Comparison of ENCODE assay signal across 26 cellular contexts in the genomic region with DNA sequence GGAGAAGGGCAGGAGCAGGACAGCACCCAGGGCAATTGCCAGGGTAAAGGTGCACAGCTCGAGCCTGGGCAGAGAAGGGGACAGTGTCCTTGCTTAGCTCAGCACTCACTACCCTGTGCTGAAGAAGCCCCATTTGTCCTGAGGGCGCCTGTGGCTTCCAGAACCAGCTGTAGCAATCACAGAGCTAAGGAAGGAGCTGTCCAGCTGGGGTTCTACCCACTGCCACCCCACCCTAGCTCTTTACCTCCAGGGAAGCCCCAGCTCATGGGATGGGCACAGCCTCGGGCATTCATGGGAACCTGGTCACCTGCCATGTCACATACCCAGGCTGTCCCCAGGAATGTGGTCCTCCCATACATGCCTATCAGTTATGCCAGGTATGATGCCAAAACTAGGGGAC. TPM values are rescaled to one million over a fixed set of nuclear protein-coding genes. Genes with fewer than 3 reads are reported as not detected.
"Had no signal": no experiment of that assay in that cellular context is flagged by ENCODE, and none has a peak within 500 bp of the region (broad histone marks: within the 10 kb centered on the region; RNA-seq: fewer than 3 reads in every experiment).

No MANE protein-coding gene starts in this region.

- H3K27me3 Mint-ChIP-seq: activated naive CD8-positive, alpha-beta T cell treated with anti-CD3 and anti-CD28 coated beads, Interleukin-2, amount 50 U/mL, for 24 hours; central memory CD8-positive, alpha-beta T cell; IgD-negative memory B cell had no signal

- H3K9me3 ChIP-seq: ascending aorta, body of pancreas, MG63, SK-N-SH had no signal

- H3K27ac Mint-ChIP-seq: activated CD8-positive, alpha-beta T cell treated with anti-CD3 and anti-CD28 coated beads, Interleukin-2, amount 10 ng/mL, durations not matched to agents 7 days and 5 days; activated naive CD4-positive, alpha-beta T cell treated with anti-CD3 and anti-CD28 coated beads, Interleukin-2, amount 50 U/mL, for 72 hours; activated naive CD8-positive, alpha-beta T cell treated with anti-CD3 and anti-CD28 coated beads, Interleukin-2, amount 50 U/mL, for 24 hours; WTC11 had no signal

- H3K9me3 Mint-ChIP-seq: activated naive CD4-positive, alpha-beta T cell treated with anti-CD3 and anti-CD28 coated beads, Interleukin-2, amount 50 U/mL, for 72 hours; activated naive CD8-positive, alpha-beta T cell treated with anti-CD3 and anti-CD28 coated beads, Interleukin-2, amount 50 U/mL, for 24 hours; central memory CD8-positive, alpha-beta T cell; IgD-negative memory B cell; WTC11 had no signal

- H3K9me2 ChIP-seq: SK-N-SH had no signal

- H3K4me2 ChIP-seq: KMS-11, SK-N-SH had no signal

- H3K4me3 Mint-ChIP-seq: activated CD8-positive, alpha-beta T cell treated with anti-CD3 and anti-CD28 coated beads, Interleukin-2, amount 10 ng/mL, durations not matched to agents 7 days and 5 days; activated naive CD8-positive, alpha-beta T cell treated with anti-CD3 and anti-CD28 coated beads, Interleukin-2, amount 50 U/mL, for 24 hours; central memory CD8-positive, alpha-beta T cell; WTC11 had no signal

- DNase-seq: activated CD4-positive, alpha-beta T cell treated with anti-CD3 and anti-CD28 coated beads for 48 hours; activated CD4-positive, alpha-beta T cell treated with anti-CD3 and anti-CD28 coated beads, Interleukin-2, amount 50 U/mL, for 4 hours; activated CD4-positive, CD25-positive, alpha-beta regulatory T cell treated with anti-CD3 and anti-CD28 coated beads, Interleukin-2, amount 50 U/mL, for 72 hours; activated CD8-positive, alpha-beta memory T cell treated with anti-CD3 and anti-CD28 coated beads, Interleukin-2, amount 50 U/mL, for 48 hours; activated CD8-positive, alpha-beta T cell treated with anti-CD3 and anti-CD28 coated beads, Interleukin-2, amount 10 ng/mL, durations not matched to agents 7 days and 5 days; activated naive CD8-positive, alpha-beta T cell treated with anti-CD3 and anti-CD28 coated beads, Interleukin-2, amount 50 U/mL, for 24 hours; activated T-cell treated with anti-CD3 and anti-CD28 coated beads, Interleukin-2, amount 50 U/mL, for 1 hour; amniotic stem cell; body of pancreas; MG63; NCI-H1092 treated with DMSO at 0.1 percent for 48 hours; NCI-H1436; NCI-H1694 treated with DMSO at 0.1 percent for 48 hours; NCI-H2029 treated with DMSO at 0.1 percent for 48 hours; NCI-H510A treated with DMSO at 0.1 percent for 48 hours; NCI-H69; NK-92 treated with Interleukin-12 subunit alpha and Interleukin-12 subunit beta, amount 100 ng/mL, for 24 hours; SK-N-SH; T-helper 1 cell had no signal

- H3K36me3 Mint-ChIP-seq: activated naive CD4-positive, alpha-beta T cell treated with anti-CD3 and anti-CD28 coated beads, Interleukin-2, amount 50 U/mL, for 72 hours had no signal

- ATAC-seq: activated CD8-positive, alpha-beta T cell treated with anti-CD3 and anti-CD28 coated beads, Interleukin-2, amount 10 ng/mL, durations not matched to agents 7 days and 5 days; activated naive CD4-positive, alpha-beta T cell treated with anti-CD3 and anti-CD28 coated beads, Interleukin-2, amount 50 U/mL, for 72 hours; activated naive CD8-positive, alpha-beta T cell treated with anti-CD3 and anti-CD28 coated beads, Interleukin-2, amount 50 U/mL, for 24 hours; body of pancreas; WTC11 had no signal

- H3K27ac ChIP-seq: ascending aorta, body of pancreas, KMS-11 had no signal

- H3K27me3 ChIP-seq: ascending aorta, body of pancreas, MG63 had no signal

- H3K4me3 ChIP-seq: ascending aorta, body of pancreas, MG63 had no signal

RNA-seq across cellular contexts. Expression of gene DHH, which starts 10.2 kb away (rescaled TPM):
- total RNA-seq: body of pancreas, RPMI7951 had no signal

RNA-seq across cellular contexts. Expression of gene RHEBL1, which starts 35.0 kb away (rescaled TPM):
- total RNA-seq: ascending aorta, body of pancreas had no signal
